In the genomic region with DNA sequence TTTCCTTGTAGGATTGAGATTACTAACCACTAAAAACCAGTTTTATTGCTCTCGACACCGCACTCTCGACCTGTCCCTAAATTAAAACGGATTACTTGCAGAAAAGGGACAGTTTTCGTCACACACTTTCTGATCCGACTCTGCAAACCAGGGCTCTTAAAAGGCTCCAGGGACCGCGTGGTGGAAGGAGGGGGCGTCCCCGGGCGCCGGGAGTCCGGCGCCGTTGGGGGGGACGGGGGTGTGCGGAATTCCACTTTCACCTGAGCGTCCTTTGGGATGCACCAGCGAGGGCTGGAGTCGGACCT, we compare ENCODE assay signal across 8 cellular contexts. TPM values are rescaled to one million over a fixed set of nuclear protein-coding genes. Genes with fewer than 3 reads are reported as not detected.
A peak's percentile ranks its signal among the peaks of the same experiment; 100 is the strongest.
DNase-seq lines count a peak whose midpoint lies in the region; ATAC-seq and TF ChIP-seq lines count a peak whose summit lies in the region.

No MANE protein-coding gene starts in this region.

- peak overlapping the region; percentile 62 for H3K9ac ChIP-seq in HCT116 (ENCODE audit: low read length)
- no peak overlapping the region for H3K9ac ChIP-seq in fibroblast of lung (ENCODE audit: insufficient read depth, low read length)

- no peaks in the 10 kb centered on the region for H4K20me1 ChIP-seq in HCT116 (ENCODE audit: insufficient read depth)
- no peaks in the 10 kb centered on the region for H4K20me1 ChIP-seq in fibroblast of lung (ENCODE audit: control insufficient read depth, extremely low read depth, insufficient read depth, low read length)

- no peak for TF ChIP-seq RAD21 in HCT116 (IDR thresholded peaks at IDR 0.05; ENCODE audit: low read depth)

- no peak for TF ChIP-seq POLR2A in HCT116 (IDR thresholded peaks at IDR 0.05; ENCODE audit: borderline replicate concordance, extremely low read depth, insufficient read depth, insufficient read length)

- H3K9me2 ChIP-seq in HCT116 (ENCODE audit: insufficient read depth), result no peaks in the 10 kb centered on the region

- H3K36me3 ChIP-seq in BE2C (no peaks in the 10 kb centered on the region), HCT116 (ENCODE audit: control insufficient read depth in 1 of 2, insufficient read depth in 2 of 2, low read length in 2 of 2) (no peaks in the 10 kb centered on the region), fibroblast of lung (ENCODE audit: control insufficient read depth, insufficient read depth, low read length) (no peaks in the 10 kb centered on the region), neutrophil (no peaks in the 10 kb centered on the region)

- CTCF ChIA-PET in HCT116 (lab: Charles Lee), result interaction anchor here (0.6 kb wide), 1 partner anchor 534 kb away, joined by 3 read pairs; no protein-coding TSS in a partner anchor

- TF ChIP-seq CTCF in BE2C (IDR thresholded peaks at IDR 0.05; ENCODE audit: low read depth, low read length) (no peak), HCT116 (IDR thresholded peaks at IDR 0.05 in 2 of 3, conservative IDR thresholded peaks at IDR 0.05 in 1 of 3; ENCODE audit: borderline replicate concordance in 1 of 3, insufficient read depth in 1 of 3, low read depth in 2 of 3, low read length in 2 of 3) (no peak), VCaP (conservative IDR thresholded peaks at IDR 0.05) (no peak), fibroblast of lung (conservative IDR thresholded peaks at IDR 0.05 in 1 of 2, IDR thresholded peaks at IDR 0.05 in 1 of 2; ENCODE audit: low read depth in 1 of 2, low read length in 2 of 2) (no peak), neutrophil (IDR thresholded peaks at IDR 0.05) (no peak)

- no TSS peak for BruUV-seq in HCT116 (replicated peaks; lab: Mats Ljungman, UMichigan)

- H3K9me3 ChIP-seq in BE2C (no peaks in the 10 kb centered on the region; the same call in 1 of the 2 replicates), HCT116 (ENCODE audit: control insufficient read depth in 1 of 2, insufficient read depth in 1 of 2, low read depth in 1 of 2, low read length in 2 of 2) (no peaks in the 10 kb centered on the region), fibroblast of lung (ENCODE audit: control insufficient read depth, insufficient read depth, low read depth, low read length) (no peaks in the 10 kb centered on the region), neutrophil (no peaks in the 10 kb centered on the region)

- POLR2A ChIA-PET in HCT116 (lab: Charles Lee), result no interaction called here

- H3K79me2 ChIP-seq in HCT116 (ENCODE audit: insufficient read depth, low read length) (no peaks in the 10 kb centered on the region), fibroblast of lung (ENCODE audit: control insufficient read depth, insufficient read depth, low read length) (no peaks in the 10 kb centered on the region)

- no peak for DNase-seq in BE2C
- no peak for DNase-seq in HCT116 (ENCODE audit: low read depth, low spot score)
- DNase-seq in fibroblast of lung (ENCODE audit: low read depth in 2 of 2), result no peak
- no peak for DNase-seq in cortex of kidney (lab: John Stamatoyannopoulos, UW)

- no peak overlapping the region for H2AFZ ChIP-seq in HCT116 (ENCODE audit: low read depth, low read length, poor library complexity, severe bottlenecking)
- H2AFZ ChIP-seq in fibroblast of lung (ENCODE audit: low read length), result peak overlapping the region; percentile 25

- RAD21 ChIA-PET in HCT116 (lab: Charles Lee; ENCODE audit: low non-redundant PET in 1 of 2, low total read pairs in 2 of 2, uncharacterized antibody in 2 of 2, unreplicated experiment in 2 of 2), result no interaction called here

- H3K4me3 ChIP-seq in BE2C (ENCODE audit: low read depth, low read length) (peak overlapping the region; percentile 56), HCT116 (replicated peaks in 1 of 2; ENCODE audit: low read depth in 1 of 2, low read length in 2 of 2) (peak overlapping the region; percentile 46 to 61), fibroblast of lung (replicated peaks in 1 of 4; ENCODE audit: control extremely low read depth in 1 of 4, insufficient read depth in 1 of 4, low read depth in 3 of 4, low read length in 4 of 4) (peak overlapping the region; percentile 52 to 68 (median 60)), neutrophil (ENCODE audit: low read depth in 1 of 2, low read length in 1 of 2) (peak overlapping the region; percentile 79 to 91)

- H3K4me2 ChIP-seq in HCT116 (ENCODE audit: low read length) (peak overlapping the region; percentile 94), fibroblast of lung (ENCODE audit: extremely low read depth, insufficient read depth, low read length) (peak overlapping the region; percentile 95)

- intact Hi-C loops in HCT116 (cut with micrococcal nuclease), result no loop called here

- H3K27ac ChIP-seq in HCT116 (ENCODE audit: low read depth, low read length) (no peak overlapping the region), VCaP (peak overlapping the region; percentile 20; the same call in 1 of the 2 replicates), fibroblast of lung (ENCODE audit: insufficient read depth, low read length) (no peak overlapping the region), neutrophil (peak overlapping the region; percentile 73)

- H3K4me1 ChIP-seq in BE2C (peaks cover 2% of the 10 kb centered on the region; the same call in 1 of the 2 replicates), HCT116 (ENCODE audit: control insufficient read depth in 1 of 2, insufficient read depth in 2 of 2, low read length in 2 of 2) (peaks cover 10 to 21% of the 10 kb centered on the region in 2 experiments; a peak in 3 of 4 replicates), fibroblast of lung (ENCODE audit: control insufficient read depth, extremely low read depth, insufficient read depth, low read length) (no peaks in the 10 kb centered on the region), neutrophil (ENCODE audit: control insufficient read depth in 1 of 2, insufficient read depth in 1 of 2, low read depth in 1 of 2, low read length in 1 of 2) (peaks cover 20 to 27% of the 10 kb centered on the region in 2 experiments)

- H3K27me3 ChIP-seq in BE2C (peaks cover 31% of the 10 kb centered on the region), HCT116 (ENCODE audit: insufficient read depth, low read length) (peaks cover 21% of the 10 kb centered on the region), fibroblast of lung (ENCODE audit: control insufficient read depth, insufficient read depth, low read length) (peaks cover 10% of the 10 kb centered on the region), neutrophil (peaks cover 84% of the 10 kb centered on the region)

- ATAC-seq in HCT116 (no peak), GM18907 (IDR thresholded peaks at IDR 0.05; ENCODE audit: unreplicated experiment) (no peak), HG02973 (IDR thresholded peaks at IDR 0.05; ENCODE audit: unreplicated experiment) (no peak)

TF ChIP-seq in HCT116, 20 proteins besides CTCF, POLR2A, EP300 and RAD21 (continues in another document):
- TF ChIP-seq EZH2phosphoT487 (IDR thresholded peaks at IDR 0.05; ENCODE audit: borderline replicate concordance) (no peak), YY1 (IDR thresholded peaks at IDR 0.05; ENCODE audit: extremely low read depth, insufficient replicate concordance, low read depth, low read length) (no peak), SP1 (IDR thresholded peaks at IDR 0.05; ENCODE audit: low read depth) (no peak), SIN3A (IDR thresholded peaks at IDR 0.05; ENCODE audit: low read depth) (no peak), ZNF274 (IDR thresholded peaks at IDR 0.05; ENCODE audit: low read depth, low read length) (no peak), CBX3 (IDR thresholded peaks at IDR 0.05; ENCODE audit: low read depth) (no peak), CEBPB (IDR thresholded peaks at IDR 0.05; ENCODE audit: low read depth) (no peak), JUND (IDR thresholded peaks at IDR 0.05) (no peak)
- TF ChIP-seq, protein P1, sequence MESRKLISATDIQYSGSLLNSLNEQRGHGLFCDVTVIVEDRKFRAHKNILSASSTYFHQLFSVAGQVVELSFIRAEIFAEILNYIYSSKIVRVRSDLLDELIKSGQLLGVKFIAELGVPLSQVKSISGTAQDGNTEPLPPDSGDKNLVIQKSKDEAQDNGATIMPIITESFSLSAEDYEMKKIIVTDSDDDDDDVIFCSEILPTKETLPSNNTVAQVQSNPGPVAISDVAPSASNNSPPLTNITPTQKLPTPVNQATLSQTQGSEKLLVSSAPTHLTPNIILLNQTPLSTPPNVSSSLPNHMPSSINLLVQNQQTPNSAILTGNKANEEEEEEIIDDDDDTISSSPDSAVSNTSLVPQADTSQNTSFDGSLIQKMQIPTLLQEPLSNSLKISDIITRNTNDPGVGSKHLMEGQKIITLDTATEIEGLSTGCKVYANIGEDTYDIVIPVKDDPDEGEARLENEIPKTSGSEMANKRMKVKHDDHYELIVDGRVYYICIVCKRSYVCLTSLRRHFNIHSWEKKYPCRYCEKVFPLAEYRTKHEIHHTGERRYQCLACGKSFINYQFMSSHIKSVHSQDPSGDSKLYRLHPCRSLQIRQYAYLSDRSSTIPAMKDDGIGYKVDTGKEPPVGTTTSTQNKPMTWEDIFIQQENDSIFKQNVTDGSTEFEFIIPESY (IDR thresholded peaks at IDR 0.05; ENCODE audit: extremely low read depth, insufficient replicate concordance, low read length), result no peak

RNA-seq across cellular contexts. Expression of gene MAK, which starts 0.7 kb away (rescaled TPM):
- 0.31 TPM for polyA plus RNA-seq in BE2C (2012; ENCODE audit: insufficient read depth, insufficient read length, low read depth)
- total RNA-seq in HCT116 (2021; ENCODE audit: unreplicated experiment) (0.22 TPM), fibroblast of lung (not detected in 2 replicates)
- polyA plus RNA-seq in HCT116 (2012), result 0.02 and 0.08 TPM in 2 replicates
- polyA plus RNA-seq in fibroblast of lung, result 0.01 TPM in 1 of 2 replicates, not detected in the other
- not detected in 2 replicates for polyA plus RNA-seq in fibroblast of lung (2012)
- polyA minus RNA-seq in fibroblast of lung (ENCODE audit: low replicate concordance), result not detected in 2 replicates

RNA-seq across cellular contexts. Expression of gene GCM2, which starts 44.2 kb away (rescaled TPM):
- polyA plus RNA-seq in BE2C (2012; ENCODE audit: insufficient read depth, insufficient read length, low read depth), result not detected
- total RNA-seq in HCT116 (2021; ENCODE audit: unreplicated experiment), result not detected
- 0.09 TPM in 1 of 2 replicates, not detected in the other for polyA plus RNA-seq in HCT116 (2012)
- not detected in 2 replicates for total RNA-seq in fibroblast of lung
- not detected in 2 replicates for polyA plus RNA-seq in fibroblast of lung
- not detected in 2 replicates for polyA plus RNA-seq in fibroblast of lung (2012)
- not detected in 2 replicates for polyA minus RNA-seq in fibroblast of lung (ENCODE audit: low replicate concordance)

RNA-seq across cellular contexts. Expression of gene SYCP2L, which starts 49.2 kb away (rescaled TPM):
- 5.1 TPM for polyA plus RNA-seq in BE2C (2012; ENCODE audit: insufficient read depth, insufficient read length, low read depth)
- 4.9 TPM for total RNA-seq in HCT116 (2021; ENCODE audit: unreplicated experiment)
- polyA plus RNA-seq in HCT116 (2012), result 1.4 and 1.8 TPM in 2 replicates
- total RNA-seq in fibroblast of lung, result under 0.01 and 0.26 TPM in 2 replicates
- polyA plus RNA-seq in fibroblast of lung, result 0.02 TPM in 1 of 2 replicates, not detected in the other
- polyA plus RNA-seq in fibroblast of lung (2012), result not detected in 2 replicates
- not detected in 2 replicates for polyA minus RNA-seq in fibroblast of lung (ENCODE audit: low replicate concordance)

Comparison
In these comparisons a context has a peak if more than half of its experiments do, and no peak if none do; other contexts are left out.
1. H3K27ac ChIP-seq: peak in VCaP (single experiment) and neutrophil (single experiment); none in HCT116 (single experiment) and fibroblast of lung (single experiment).
2. Peak in every context shown above with its lines, with median percentiles within 50 percentile points of each other: H3K4me3 ChIP-seq.